14 cellular contexts compared by ENCODE assay signal in genomic region chr14:20302042-20302761, GRCh38. TPM values are rescaled to one million over a fixed set of nuclear protein-coding genes. Genes with fewer than 3 reads are reported as not detected.
DNase-seq lines count a peak whose midpoint lies in the region; FAIRE-seq and TF ChIP-seq lines count a peak whose summit lies in the region.
"Had no signal": no experiment of that assay in that cellular context is flagged by ENCODE, and none has a peak within 500 bp of the region (broad histone marks: within the 10 kb centered on the region; RNA-seq: fewer than 3 reads in every experiment).

No MANE protein-coding gene starts in this region.

- H3K4me3 ChIP-seq in GM12865 (ENCODE audit: low read depth, low read length), result no peak overlapping the region
- H3K4me3 ChIP-seq in bronchial epithelial cell (ENCODE audit: low read depth, low read length), result no peak overlapping the region
- H3K4me3 ChIP-seq: HAP-1, upper lobe of right lung had no signal

- no peak overlapping the region for H3K4me3 Mint-ChIP-seq in osteocyte (ENCODE audit: unreplicated experiment)
- H3K4me3 Mint-ChIP-seq: activated naive CD4-positive, alpha-beta T cell treated with anti-CD3 and anti-CD28 coated beads, Interleukin-2, amount 50 U/mL, for 24 hours; CD8-positive, alpha-beta memory T cell had no signal

- peaks cover 30% of the 10 kb centered on the region for H3K36me3 Mint-ChIP-seq in osteocyte (ENCODE audit: unreplicated experiment)

- TF ChIP-seq CTCF in GM12865 (IDR thresholded peaks at IDR 0.05; ENCODE audit: insufficient read depth, low read depth, low read length, missing control alignments), result no peak
- no peak for TF ChIP-seq CTCF in bronchial epithelial cell (IDR thresholded peaks at IDR 0.05; ENCODE audit: insufficient read depth, low read length, severe bottlenecking)
- TF ChIP-seq CTCF in osteocyte (IDR thresholded peaks at IDR 0.05), result no peak
- no peak for TF ChIP-seq CTCF in GM10248 (IDR thresholded peaks at IDR 0.05; ENCODE audit: control extremely low read depth, extremely low read depth, low read depth, missing control alignments)

- peak overlapping the region; percentile 50 for H3K27ac Mint-ChIP-seq in osteocyte (ENCODE audit: unreplicated experiment)
- H3K27ac Mint-ChIP-seq: activated naive CD4-positive, alpha-beta T cell treated with anti-CD3 and anti-CD28 coated beads, Interleukin-2, amount 50 U/mL, for 24 hours had no signal

- H3K9me3 Mint-ChIP-seq in osteocyte (ENCODE audit: unreplicated experiment), result no peaks in the 10 kb centered on the region
- H3K9me3 Mint-ChIP-seq: activated naive CD4-positive, alpha-beta T cell treated with anti-CD3 and anti-CD28 coated beads, Interleukin-2, amount 50 U/mL, for 24 hours; CD8-positive, alpha-beta memory T cell had no signal

- H3K4me1 Mint-ChIP-seq in osteocyte (ENCODE audit: unreplicated experiment), result peaks cover 30% of the 10 kb centered on the region

- DNase-seq in GM12865 (ENCODE audit: low read depth) (peak; percentile 10), RKO (ENCODE audit: low spot score) (peak; percentile 52), bronchial epithelial cell (ENCODE audit: low read depth) (peak; percentile 39), osteocyte (ENCODE audit: extremely low spot score, unreplicated experiment) (no peak), GM10248 (ENCODE audit: extremely low spot score) (no peak), NCI-H2171 treated with DMSO at 0.1 percent for 48 hours (lab: John Stamatoyannopoulos, UW) (no peak)
- DNase-seq in activated T-cell treated with anti-CD3 and anti-CD28 coated beads, Interleukin-2, amount 50 U/mL, for 1 hour, result no peak
- DNase-seq: CD8-positive, alpha-beta memory T cell; cerebellar nuclear complex; SHP77; upper lobe of right lung had no signal

- POLR2A ChIA-PET in GM10248 (lab: Yijun Ruan, JAX), result no interaction called here

- no peak for FAIRE-seq in bronchial epithelial cell (lab: Jason Lieb, UNC)
- FAIRE-seq: G401.6 had no signal

- peaks cover 10% of the 10 kb centered on the region for H3K36me3 ChIP-seq in bronchial epithelial cell (ENCODE audit: control insufficient read depth, insufficient read depth, low read length)

- H3K27me3 ChIP-seq in bronchial epithelial cell (ENCODE audit: control insufficient read depth, insufficient read depth, low read length), result no peaks in the 10 kb centered on the region
- H3K27me3 ChIP-seq: upper lobe of right lung had no signal

- CTCF ChIA-PET in GM10248 (lab: Yijun Ruan, JAX), result no interaction called here

- no peaks in the 10 kb centered on the region for H3K27me3 Mint-ChIP-seq in osteocyte (ENCODE audit: unreplicated experiment)
- H3K27me3 Mint-ChIP-seq: activated naive CD4-positive, alpha-beta T cell treated with anti-CD3 and anti-CD28 coated beads, Interleukin-2, amount 50 U/mL, for 24 hours; CD8-positive, alpha-beta memory T cell had no signal

RNA-seq across cellular contexts. Expression of gene TTC5, which starts 3.5 kb away (rescaled TPM):
- total RNA-seq in bronchial epithelial cell (10.5 and 14.2 TPM in 2 replicates), osteocyte (24.5 and 25.4 TPM in 2 replicates)

RNA-seq across cellular contexts. Expression of gene CCNB1IP1, which starts 30.9 kb away (rescaled TPM):
- total RNA-seq in bronchial epithelial cell, result 70.0 and 168 TPM in 2 replicates
- 47.4 and 49.6 TPM in 2 replicates for total RNA-seq in osteocyte

RNA-seq across cellular contexts. Expression of gene PARP2, which starts 41.2 kb away (rescaled TPM):
- total RNA-seq in bronchial epithelial cell, result 7.9 and 11.6 TPM in 2 replicates
- total RNA-seq in osteocyte, result 22.7 and 25.3 TPM in 2 replicates

Comparison
In these comparisons a context has a peak if more than half of its experiments do, and no peak if none do; other contexts are left out.
1. DNase-seq: peak in GM12865 (single experiment), RKO (single experiment) and bronchial epithelial cell (single experiment); none in osteocyte (single experiment), GM10248 (single experiment), NCI-H2171 treated with DMSO at 0.1 percent for 48 hours (single experiment) and activated T-cell treated with anti-CD3 and anti-CD28 coated beads, Interleukin-2, amount 50 U/mL, for 1 hour (single experiment).